25 cellular contexts compared by ENCODE assay signal in genomic region chr2:31344447-31344846, GRCh38.
"Had no signal": no experiment of that assay in that cellular context is flagged by ENCODE, and none has a peak within 500 bp of the region (broad histone marks: within the 10 kb centered on the region; RNA-seq: fewer than 3 reads in every experiment).

No MANE protein-coding gene starts in this region.

- H3K4me3 ChIP-seq: colonic mucosa, gastroesophageal sphincter, heart left ventricle, hepatocyte, left lung, lower lobe of right lung, mucosa of descending colon had no signal

- H2AFZ ChIP-seq: hepatocyte had no signal

- FAIRE-seq: endometrium, frontal cortex, kidney had no signal

- H3K9me3 Mint-ChIP-seq: dendritic cell treated with granulocyte-macrophage colony-stimulating factor and Interleukin-4, amounts not matched to agents 40 ng/mL and 50 ng/mL, for 4 days; immature natural killer cell; mesothelial cell of epicardium had no signal

- H3K36me3 Mint-ChIP-seq: immature natural killer cell had no signal

- H3K27me3 ChIP-seq: colonic mucosa, foreskin keratinocyte, heart left ventricle, hepatocyte, left lung had no signal

- H3K36me3 ChIP-seq: colonic mucosa, gastroesophageal sphincter, heart left ventricle, left lung, lower lobe of right lung had no signal

- H3K4me1 Mint-ChIP-seq: immature natural killer cell, mesothelial cell of epicardium had no signal

- H3K4me1 ChIP-seq: colonic mucosa, foreskin keratinocyte, gastroesophageal sphincter, heart left ventricle, left lung, lower lobe of right lung had no signal

- ATAC-seq: esophagus mucosa, foreskin keratinocyte, gastroesophageal sphincter, heart left ventricle, left colon, left lung, left ventricle myocardium superior, lower lobe of right lung, mucosa of descending colon had no signal

- DNase-seq: colonic mucosa; cortex of kidney; effector CD8-positive, alpha-beta T cell; erythroblast; foreskin keratinocyte; heart left ventricle; hypothalamus; immature natural killer cell; islet precursor cell; kidney; kidney glomerular epithelial cell; left colon; left lung; left ventricle myocardium superior; lower lobe of right lung; mesenchymal stem cell; mucosa of descending colon had no signal

- H3K9me3 ChIP-seq: colonic mucosa, gastroesophageal sphincter, heart left ventricle, left lung, lower lobe of right lung, mucosa of descending colon had no signal

- H3K27ac Mint-ChIP-seq: dendritic cell treated with granulocyte-macrophage colony-stimulating factor and Interleukin-4, amounts not matched to agents 40 ng/mL and 50 ng/mL, for 4 days; immature natural killer cell; mesothelial cell of epicardium had no signal

- H3K4me2 ChIP-seq: hepatocyte had no signal

- H3K27me3 Mint-ChIP-seq: dendritic cell treated with granulocyte-macrophage colony-stimulating factor and Interleukin-4, amounts not matched to agents 40 ng/mL and 50 ng/mL, for 4 days had no signal

- H3K27ac ChIP-seq: colonic mucosa, epithelial cell of prostate, foreskin keratinocyte, gastroesophageal sphincter, heart left ventricle, hepatocyte, left lung, lower lobe of right lung had no signal

- H3K4me3 Mint-ChIP-seq: dendritic cell treated with granulocyte-macrophage colony-stimulating factor and Interleukin-4, amounts not matched to agents 40 ng/mL and 50 ng/mL, for 4 days; immature natural killer cell; mesothelial cell of epicardium had no signal
